In the genomic region with DNA sequence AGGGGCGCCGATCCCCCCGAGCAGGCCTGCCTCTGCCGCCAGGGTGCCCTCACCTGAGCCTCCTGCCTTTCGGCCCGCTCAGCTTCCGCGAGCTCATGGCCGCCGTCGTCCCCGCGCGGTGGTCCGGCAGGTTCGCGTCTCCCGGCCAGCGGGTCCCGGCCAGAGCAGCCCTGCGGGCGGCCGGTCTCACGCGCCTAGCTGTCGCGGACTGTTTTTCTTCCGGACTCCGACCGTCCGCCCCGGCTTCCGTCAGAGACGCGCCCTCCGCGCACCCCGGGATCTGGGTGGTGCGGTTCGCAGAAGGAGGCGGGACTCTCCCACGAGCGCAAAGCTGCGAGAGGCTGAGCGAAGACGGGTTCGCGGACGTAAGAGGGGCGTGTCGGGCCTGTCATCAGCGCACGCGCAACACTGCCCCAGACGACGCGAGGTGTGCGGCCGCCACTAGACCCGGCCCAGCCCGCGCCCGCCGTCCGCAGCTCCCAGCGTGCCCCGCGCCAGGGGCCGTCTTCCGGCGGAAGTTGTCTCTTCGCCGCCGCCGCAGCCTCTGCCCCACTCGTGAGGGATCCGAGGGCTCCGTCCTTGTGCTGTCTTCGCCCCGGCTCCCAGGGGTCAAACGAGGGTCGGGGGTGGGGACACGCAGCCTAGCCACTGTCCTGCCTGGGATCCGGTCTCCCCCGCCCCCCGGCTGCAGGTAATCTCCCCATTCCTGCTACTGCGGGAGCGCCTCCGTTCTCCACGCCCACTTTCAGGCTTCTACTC, we compare ENCODE assay signal across 1 cellular context.
TF ChIP-seq lines count a peak whose summit lies in the region.

Gene INPP5K (minus strand): TSS at position 210 of the 759 bp plus-strand sequence. CDS start 113 bp downstream, at position 97.

TF ChIP-seq in HepG2, 621 proteins besides CTCF, POLR2A, EP300 and RAD21 (continued from another document and continues in another):
- TF ChIP-seq DBP (CRISPR knock-in tag; IDR thresholded peaks at IDR 0.05; ENCODE audit: not compliant biosample characterization) = no peak
- no peak for TF ChIP-seq ZNF260 (CRISPR knock-in tag; IDR thresholded peaks at IDR 0.05; ENCODE audit: borderline replicate concordance, low read depth)
- TF ChIP-seq SMARCE1 (IDR thresholded peaks at IDR 0.05; ENCODE audit: borderline replicate concordance) = no peak
- TF ChIP-seq MXD4 (CRISPR knock-in tag; IDR thresholded peaks at IDR 0.05) = peak; percentile 99
- TF ChIP-seq MED13 (CRISPR knock-in tag; IDR thresholded peaks at IDR 0.05) = peak; percentile 25; the same call in 1 of the 2 replicates
- TF ChIP-seq MBD4 (IDR thresholded peaks at IDR 0.05; ENCODE audit: borderline replicate concordance, low read length) = no peak
- TF ChIP-seq CREB1 (IDR thresholded peaks at IDR 0.05) = peak; percentile 87
- TF ChIP-seq CREB1 (CRISPR knock-in tag; IDR thresholded peaks at IDR 0.05) = peak; percentile 59
- no peak for TF ChIP-seq FUBP1 (CRISPR knock-in tag; IDR thresholded peaks at IDR 0.05; ENCODE audit: borderline replicate concordance)
- peak; percentile 37; the same call in 1 of the 2 replicates for TF ChIP-seq RELA (CRISPR knock-in tag; IDR thresholded peaks at IDR 0.05)
- TF ChIP-seq ZNF746 (CRISPR knock-in tag; IDR thresholded peaks at IDR 0.05) = no peak
- 0 out of 2 replicates have a peak, but pooled peaks have one; percentile 23 for TF ChIP-seq ZNF776 (CRISPR knock-in tag; IDR thresholded peaks at IDR 0.05)
- TF ChIP-seq MTA1 (CRISPR knock-in tag; IDR thresholded peaks at IDR 0.05; ENCODE audit: borderline replicate concordance) = no peak
- TF ChIP-seq, protein P1, sequence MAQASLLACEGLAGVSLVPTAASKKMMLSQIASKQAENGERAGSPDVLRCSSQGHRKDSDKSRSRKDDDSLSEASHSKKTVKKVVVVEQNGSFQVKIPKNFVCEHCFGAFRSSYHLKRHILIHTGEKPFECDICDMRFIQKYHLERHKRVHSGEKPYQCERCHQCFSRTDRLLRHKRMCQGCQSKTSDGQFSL (CRISPR knock-in tag; IDR thresholded peaks at IDR 0.05) = no peak
- TF ChIP-seq SIX1 (CRISPR knock-in tag; IDR thresholded peaks at IDR 0.05; ENCODE audit: borderline replicate concordance) = no peak
- no peak for TF ChIP-seq ZNF781 (CRISPR knock-in tag; IDR thresholded peaks at IDR 0.05; ENCODE audit: borderline replicate concordance, not compliant biosample characterization)
- TF ChIP-seq ZNF580 (CRISPR knock-in tag; IDR thresholded peaks at IDR 0.05; ENCODE audit: borderline replicate concordance, low read depth) = peak; percentile 64; the same call in 1 of the 2 replicates
- TF ChIP-seq ZMYM3 (CRISPR knock-in tag; IDR thresholded peaks at IDR 0.05) = no peak
- TF ChIP-seq, protein P2, sequence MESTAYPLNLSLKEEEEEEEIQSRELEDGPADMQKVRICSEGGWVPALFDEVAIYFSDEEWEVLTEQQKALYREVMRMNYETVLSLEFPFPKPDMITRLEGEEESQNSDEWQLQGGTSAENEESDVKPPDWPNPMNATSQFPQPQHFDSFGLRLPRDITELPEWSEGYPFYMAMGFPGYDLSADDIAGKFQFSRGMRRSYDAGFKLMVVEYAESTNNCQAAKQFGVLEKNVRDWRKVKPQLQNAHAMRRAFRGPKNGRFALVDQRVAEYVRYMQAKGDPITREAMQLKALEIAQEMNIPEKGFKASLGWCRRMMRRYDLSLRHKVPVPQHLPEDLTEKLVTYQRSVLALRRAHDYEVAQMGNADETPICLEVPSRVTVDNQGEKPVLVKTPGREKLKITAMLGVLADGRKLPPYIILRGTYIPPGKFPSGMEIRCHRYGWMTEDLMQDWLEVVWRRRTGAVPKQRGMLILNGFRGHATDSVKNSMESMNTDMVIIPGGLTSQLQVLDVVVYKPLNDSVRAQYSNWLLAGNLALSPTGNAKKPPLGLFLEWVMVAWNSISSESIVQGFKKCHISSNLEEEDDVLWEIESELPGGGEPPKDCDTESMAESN (CRISPR knock-in tag; conservative IDR thresholded peaks at IDR 0.05) = peak; percentile 66; the same call in 1 of the 2 replicates
- TF ChIP-seq ZNF562 (CRISPR knock-in tag; IDR thresholded peaks at IDR 0.05; ENCODE audit: borderline replicate concordance) = no peak
- TF ChIP-seq ADNP (CRISPR knock-in tag; IDR thresholded peaks at IDR 0.05) = no peak
- TF ChIP-seq, protein P3, sequence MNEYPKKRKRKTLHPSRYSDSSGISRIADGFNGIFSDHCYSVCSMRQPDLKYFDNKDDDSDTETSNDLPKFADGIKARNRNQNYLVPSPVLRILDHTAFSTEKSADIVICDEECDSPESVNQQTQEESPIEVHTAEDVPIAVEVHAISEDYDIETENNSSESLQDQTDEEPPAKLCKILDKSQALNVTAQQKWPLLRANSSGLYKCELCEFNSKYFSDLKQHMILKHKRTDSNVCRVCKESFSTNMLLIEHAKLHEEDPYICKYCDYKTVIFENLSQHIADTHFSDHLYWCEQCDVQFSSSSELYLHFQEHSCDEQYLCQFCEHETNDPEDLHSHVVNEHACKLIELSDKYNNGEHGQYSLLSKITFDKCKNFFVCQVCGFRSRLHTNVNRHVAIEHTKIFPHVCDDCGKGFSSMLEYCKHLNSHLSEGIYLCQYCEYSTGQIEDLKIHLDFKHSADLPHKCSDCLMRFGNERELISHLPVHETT (CRISPR knock-in tag; conservative IDR thresholded peaks at IDR 0.05) = peak; percentile 85; the same call in 1 of the 2 replicates
- TF ChIP-seq FOXC1 (CRISPR knock-in tag; IDR thresholded peaks at IDR 0.05; ENCODE audit: borderline replicate concordance) = no peak; the same call in 1 of the 2 replicates
- TF ChIP-seq, protein P4, sequence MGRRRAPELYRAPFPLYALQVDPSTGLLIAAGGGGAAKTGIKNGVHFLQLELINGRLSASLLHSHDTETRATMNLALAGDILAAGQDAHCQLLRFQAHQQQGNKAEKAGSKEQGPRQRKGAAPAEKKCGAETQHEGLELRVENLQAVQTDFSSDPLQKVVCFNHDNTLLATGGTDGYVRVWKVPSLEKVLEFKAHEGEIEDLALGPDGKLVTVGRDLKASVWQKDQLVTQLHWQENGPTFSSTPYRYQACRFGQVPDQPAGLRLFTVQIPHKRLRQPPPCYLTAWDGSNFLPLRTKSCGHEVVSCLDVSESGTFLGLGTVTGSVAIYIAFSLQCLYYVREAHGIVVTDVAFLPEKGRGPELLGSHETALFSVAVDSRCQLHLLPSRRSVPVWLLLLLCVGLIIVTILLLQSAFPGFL (CRISPR knock-in tag; IDR thresholded peaks at IDR 0.05) = no peak
- no peak for TF ChIP-seq ZNF180 (CRISPR knock-in tag; IDR thresholded peaks at IDR 0.05; ENCODE audit: borderline replicate concordance, low read depth)
- no peak for TF ChIP-seq MEF2D (CRISPR knock-in tag; IDR thresholded peaks at IDR 0.05)
- TF ChIP-seq HOXA7 (CRISPR knock-in tag; IDR thresholded peaks at IDR 0.05) = no peak
- TF ChIP-seq ZFP62 (CRISPR knock-in tag; IDR thresholded peaks at IDR 0.05) = 0 out of 2 replicates have a peak, but pooled peaks have one; percentile 64
- TF ChIP-seq ZFP1 (CRISPR knock-in tag; IDR thresholded peaks at IDR 0.05) = no peak
- TF ChIP-seq ZNF264 (CRISPR knock-in tag; IDR thresholded peaks at IDR 0.05) = no peak
- TF ChIP-seq, protein P5, sequence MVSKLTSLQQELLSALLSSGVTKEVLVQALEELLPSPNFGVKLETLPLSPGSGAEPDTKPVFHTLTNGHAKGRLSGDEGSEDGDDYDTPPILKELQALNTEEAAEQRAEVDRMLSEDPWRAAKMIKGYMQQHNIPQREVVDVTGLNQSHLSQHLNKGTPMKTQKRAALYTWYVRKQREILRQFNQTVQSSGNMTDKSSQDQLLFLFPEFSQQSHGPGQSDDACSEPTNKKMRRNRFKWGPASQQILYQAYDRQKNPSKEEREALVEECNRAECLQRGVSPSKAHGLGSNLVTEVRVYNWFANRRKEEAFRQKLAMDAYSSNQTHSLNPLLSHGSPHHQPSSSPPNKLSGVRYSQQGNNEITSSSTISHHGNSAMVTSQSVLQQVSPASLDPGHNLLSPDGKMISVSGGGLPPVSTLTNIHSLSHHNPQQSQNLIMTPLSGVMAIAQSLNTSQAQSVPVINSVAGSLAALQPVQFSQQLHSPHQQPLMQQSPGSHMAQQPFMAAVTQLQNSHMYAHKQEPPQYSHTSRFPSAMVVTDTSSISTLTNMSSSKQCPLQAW (CRISPR knock-in tag; IDR thresholded peaks at IDR 0.05) = no peak
- TF ChIP-seq ZNF713 (CRISPR knock-in tag; IDR thresholded peaks at IDR 0.05) = no peak
- TF ChIP-seq ZNF326 (CRISPR knock-in tag; IDR thresholded peaks at IDR 0.05; ENCODE audit: borderline replicate concordance) = no peak
- TF ChIP-seq SCMH1 (CRISPR knock-in tag; IDR thresholded peaks at IDR 0.05; ENCODE audit: borderline replicate concordance) = no peak
- TF ChIP-seq NFRKB (IDR thresholded peaks at IDR 0.05) = no peak
- TF ChIP-seq SKI (IDR thresholded peaks at IDR 0.05; ENCODE audit: partially characterized antibody) = peak; percentile 62
- peak; percentile 8 for TF ChIP-seq HNRNPK (IDR thresholded peaks at IDR 0.05; ENCODE audit: low read depth, low read length, poor library complexity, severe bottlenecking)
- no peak for TF ChIP-seq RBAK (CRISPR knock-in tag; IDR thresholded peaks at IDR 0.05)
- peak; percentile 10 for TF ChIP-seq TBL1XR1 (IDR thresholded peaks at IDR 0.05; ENCODE audit: borderline replicate concordance, low read length, partially characterized antibody)
- TF ChIP-seq ZNF792 (CRISPR knock-in tag; IDR thresholded peaks at IDR 0.05) = no peak
- peak; percentile 22; the same call in 1 of the 2 replicates for TF ChIP-seq DMAP1 (CRISPR knock-in tag; IDR thresholded peaks at IDR 0.05)
- TF ChIP-seq BRCA1 (CRISPR knock-in tag; IDR thresholded peaks at IDR 0.05) = no peak; the same call in 1 of the 2 replicates
- no peak for TF ChIP-seq KLF6 (CRISPR knock-in tag; IDR thresholded peaks at IDR 0.05)
- TF ChIP-seq MYC (CRISPR knock-in tag; IDR thresholded peaks at IDR 0.05; ENCODE audit: borderline replicate concordance) = peak; percentile 76; the same call in 1 of the 2 replicates
- no peak; the same call in 1 of the 2 replicates for TF ChIP-seq NRL (CRISPR knock-in tag; IDR thresholded peaks at IDR 0.05; ENCODE audit: borderline replicate concordance)
- TF ChIP-seq ZNF460 (CRISPR knock-in tag; IDR thresholded peaks at IDR 0.05; ENCODE audit: borderline replicate concordance) = no peak
- TF ChIP-seq ZNF142 (CRISPR knock-in tag; IDR thresholded peaks at IDR 0.05) = 0 out of 2 replicates have a peak, but pooled peaks have one; percentile 18
- peak; percentile 92 for TF ChIP-seq SP2 (CRISPR knock-in tag; IDR thresholded peaks at IDR 0.05)
- TF ChIP-seq ZNF7 (CRISPR knock-in tag; IDR thresholded peaks at IDR 0.05) = no peak
- no peak for TF ChIP-seq STAG1 (CRISPR knock-in tag; IDR thresholded peaks at IDR 0.05)
- no peak for TF ChIP-seq NCOA1 (CRISPR knock-in tag; IDR thresholded peaks at IDR 0.05)
- TF ChIP-seq RXRA (CRISPR knock-in tag; IDR thresholded peaks at IDR 0.05) = peak; percentile 15; the same call in 1 of the 2 replicates
